30 cellular contexts compared by ENCODE assay signal in the genomic region with DNA sequence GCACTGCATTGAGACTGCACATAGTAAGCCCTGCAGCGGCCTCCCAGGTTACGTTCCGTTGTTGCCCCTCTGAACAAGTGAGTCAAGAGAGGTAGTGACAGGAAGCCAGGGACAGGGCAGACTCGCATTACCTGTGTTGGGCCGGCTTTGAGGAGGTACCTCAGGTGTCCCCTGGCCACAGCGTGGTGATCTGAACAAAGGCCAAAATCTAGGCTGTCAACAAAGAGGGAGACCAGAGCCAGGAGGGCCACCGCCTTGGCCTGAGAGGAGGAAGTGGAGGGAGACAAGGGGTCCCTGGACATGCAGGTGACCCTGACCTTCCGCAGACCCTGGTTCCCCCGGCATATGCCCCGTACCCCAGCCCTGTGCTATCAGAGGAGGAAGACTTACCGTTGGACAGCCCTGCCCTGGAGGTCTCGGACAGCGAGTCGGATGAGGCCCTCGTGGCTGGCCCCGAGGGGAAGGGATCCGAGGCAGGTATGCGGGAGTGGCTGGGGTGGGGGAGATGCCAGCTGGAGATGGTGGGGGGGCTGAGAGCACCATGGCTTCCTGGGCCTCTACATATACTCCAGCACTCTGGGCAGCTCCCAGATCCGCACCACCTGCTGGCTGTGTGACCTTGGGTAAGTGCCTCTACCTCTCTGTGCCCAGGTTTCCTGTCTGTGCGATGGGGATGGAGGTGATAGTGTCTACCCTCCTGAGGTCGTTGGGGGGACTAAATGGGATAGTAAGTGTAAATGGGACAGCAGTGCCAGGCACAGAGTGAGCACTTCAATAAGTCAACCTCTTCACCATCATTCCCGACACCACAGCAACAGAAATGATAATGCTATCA. TPM values are rescaled to one million over a fixed set of nuclear protein-coding genes. Genes with fewer than 3 reads are reported as not detected.
A peak's percentile ranks its signal among the peaks of the same experiment; 100 is the strongest.
DNase-seq lines count a peak whose midpoint lies in the region; ATAC-seq and TF ChIP-seq lines count a peak whose summit lies in the region.
"Had no signal": no experiment of that assay in that cellular context is flagged by ENCODE, and none has a peak within 500 bp of the region (broad histone marks: within the 10 kb centered on the region; RNA-seq: fewer than 3 reads in every experiment).

No MANE protein-coding gene starts in this region.

- H3K4me1 ChIP-seq in Karpas-422 (ENCODE audit: low read length) (peaks cover 44% of the 10 kb centered on the region), BE2C (no peaks in the 10 kb centered on the region)

- H3K4me3 Mint-ChIP-seq in endothelial cell (ENCODE audit: unreplicated experiment): no peak overlapping the region
- H3K4me3 Mint-ChIP-seq in stimulated activated naive B cell treated with anti-CD40 and anti-IgM and Interleukin-4, amounts not matched to agents 10 μg/mL and 1 μg/mL and 100 μg/mL, for 72 hours: peak overlapping the region; percentile 33
- H3K4me3 Mint-ChIP-seq: activated naive CD4-positive, alpha-beta T cell treated with anti-CD3 and anti-CD28 coated beads for 36 hours; endodermal cell had no signal

- H3K9me3 ChIP-seq in Karpas-422 (ENCODE audit: low read length) (no peaks in the 10 kb centered on the region), BE2C (no peaks in the 10 kb centered on the region)
- H3K9me3 ChIP-seq: esophagus muscularis mucosa, left ventricle myocardium inferior had no signal

- no peak overlapping the region for H2AFZ ChIP-seq in Karpas-422 (ENCODE audit: low read length)

- H3K27me3 ChIP-seq in Karpas-422 (ENCODE audit: low read length): no peaks in the 10 kb centered on the region
- no peaks in the 10 kb centered on the region for H3K27me3 ChIP-seq in BE2C

- no peak overlapping the region for H3K4me2 ChIP-seq in Karpas-422 (ENCODE audit: low read depth, low read length, poor library complexity, severe bottlenecking)

- TF ChIP-seq CTCF in endothelial cell (IDR thresholded peaks at IDR 0.05; ENCODE audit: unreplicated experiment) (no peak), BE2C (IDR thresholded peaks at IDR 0.05; ENCODE audit: low read depth, low read length) (no peak)

- H3K4me3 ChIP-seq in Karpas-422 (ENCODE audit: low read length): no peak overlapping the region
- no peak overlapping the region for H3K4me3 ChIP-seq in BE2C (ENCODE audit: low read depth, low read length)
- H3K4me3 ChIP-seq: esophagus muscularis mucosa, left ventricle myocardium inferior had no signal

- H3K9me3 Mint-ChIP-seq in endothelial cell (ENCODE audit: unreplicated experiment): no peaks in the 10 kb centered on the region
- peaks cover 0 to 1% of the 10 kb centered on the region in 2 donors for H3K9me3 Mint-ChIP-seq in stimulated activated naive B cell treated with anti-CD40 and anti-IgM and Interleukin-4, amounts not matched to agents 10 μg/mL and 1 μg/mL and 100 μg/mL, for 72 hours
- H3K9me3 Mint-ChIP-seq: activated naive CD4-positive, alpha-beta T cell treated with anti-CD3 and anti-CD28 coated beads for 36 hours; endodermal cell had no signal

- peaks cover 28% of the 10 kb centered on the region for H3K79me2 ChIP-seq in Karpas-422 (ENCODE audit: low read length)

- 0 out of 2 replicates have a peak overlapping the region, but pooled peaks have one; percentile 50 for H3K9ac ChIP-seq in Karpas-422 (ENCODE audit: low read length)

- H3K36me3 Mint-ChIP-seq in endothelial cell (ENCODE audit: low read depth, unreplicated experiment): peaks cover 8% of the 10 kb centered on the region
- peaks cover 59 to 73% of the 10 kb centered on the region in 2 donors for H3K36me3 Mint-ChIP-seq in stimulated activated naive B cell treated with anti-CD40 and anti-IgM and Interleukin-4, amounts not matched to agents 10 μg/mL and 1 μg/mL and 100 μg/mL, for 72 hours

- H3K9me2 ChIP-seq in Karpas-422 (replicated peaks; ENCODE audit: insufficient read depth, low read length): no peaks in the 10 kb centered on the region

- H4K20me1 ChIP-seq in Karpas-422 (ENCODE audit: insufficient read depth, low read depth, low read length): peaks cover 30% of the 10 kb centered on the region; the same call in 1 of the 2 replicates

- DNase-seq in Karpas-422 (no peak), endothelial cell (ENCODE audit: low spot score) (no peak), BE2C (no peak)
- no peak for DNase-seq in stimulated activated naive B cell treated with anti-CD40 and anti-IgM and Interleukin-4, amounts not matched to agents 10 μg/mL and 1 μg/mL and 100 μg/mL, for 72 hours
- DNase-seq: activated CD4-positive, alpha-beta T cell treated with anti-CD3 and anti-CD28 coated beads, Interleukin-2, amount 50 U/mL, for 48 hours; activated CD4-positive, CD25-positive, alpha-beta regulatory T cell treated with anti-CD3 and anti-CD28 coated beads, Interleukin-2, amount 50 U/mL, for 72 hours; activated naive CD4-positive, alpha-beta T cell treated with anti-CD3 and anti-CD28 coated beads for 36 hours; C1 segment of cervical spinal cord; central memory CD4-positive, alpha-beta T cell; COR-L47; cortex of kidney; DMS53; endodermal cell; foreskin fibroblast; left ventricle myocardium inferior; mesendoderm; MV-4-11; NCI-H1436 treated with DMSO at 0.1 percent for 48 hours; NCI-H2081 treated with DMSO at 0.1 percent for 48 hours; NCI-H226; NCI-H69; SHP77 treated with DMSO at 0.1 percent for 48 hours; stimulated activated CD4-positive, alpha-beta T cell treated with anti-CD3 and anti-CD28 coated beads, Interleukin-2, amount 100 ng/mL, for 48 hours; trophoblast cell had no signal

- no peak for ATAC-seq in stimulated activated naive B cell treated with anti-CD40 and anti-IgM and Interleukin-4, amounts not matched to agents 10 μg/mL and 1 μg/mL and 100 μg/mL, for 72 hours (replicated peaks)
- no peak for ATAC-seq in GM21367 (IDR thresholded peaks at IDR 0.05; ENCODE audit: unreplicated experiment)
- ATAC-seq: right cardiac atrium had no signal

- H3K27me3 Mint-ChIP-seq in endothelial cell (ENCODE audit: unreplicated experiment): peaks cover 18% of the 10 kb centered on the region
- no peaks in the 10 kb centered on the region for H3K27me3 Mint-ChIP-seq in stimulated activated naive B cell treated with anti-CD40 and anti-IgM and Interleukin-4, amounts not matched to agents 10 μg/mL and 1 μg/mL and 100 μg/mL, for 72 hours

- peak overlapping the region; percentile 92 for H3K27ac ChIP-seq in Karpas-422 (ENCODE audit: low read length)
- H3K27ac ChIP-seq: esophagus muscularis mucosa, left ventricle myocardium inferior had no signal

- H3K36me3 ChIP-seq in Karpas-422 (ENCODE audit: insufficient read depth, low read length) (peaks cover 48% of the 10 kb centered on the region), BE2C (no peaks in the 10 kb centered on the region)
- H3K36me3 ChIP-seq: esophagus muscularis mucosa, left ventricle myocardium inferior had no signal

- peaks cover 11% of the 10 kb centered on the region for H3K4me1 Mint-ChIP-seq in endothelial cell (ENCODE audit: unreplicated experiment)
- H3K4me1 Mint-ChIP-seq in stimulated activated naive B cell treated with anti-CD40 and anti-IgM and Interleukin-4, amounts not matched to agents 10 μg/mL and 1 μg/mL and 100 μg/mL, for 72 hours: peaks cover 38 to 74% of the 10 kb centered on the region in 2 donors

- peak overlapping the region; percentile 38 for H3K27ac Mint-ChIP-seq in endothelial cell (ENCODE audit: unreplicated experiment)
- H3K27ac Mint-ChIP-seq in stimulated activated naive B cell treated with anti-CD40 and anti-IgM and Interleukin-4, amounts not matched to agents 10 μg/mL and 1 μg/mL and 100 μg/mL, for 72 hours: peak overlapping the region; percentile 73
- H3K27ac Mint-ChIP-seq: activated naive CD4-positive, alpha-beta T cell treated with anti-CD3 and anti-CD28 coated beads for 36 hours; endodermal cell had no signal

RNA-seq across cellular contexts. Expression of a gene that starts 4.8 kb away (rescaled TPM):
- 221 and 239 TPM in 2 replicates for total RNA-seq in Karpas-422 (2014; rRNA removed; shearing (Covaris generic); ENCODE audit: low replicate concordance)
- total RNA-seq in endothelial cell (ENCODE audit: unreplicated experiment): not detected
- polyA plus RNA-seq in BE2C (2012; ENCODE audit: insufficient read depth, insufficient read length, low read depth): not detected
- total RNA-seq: left ventricle myocardium inferior, LHCN-M2, subcutaneous adipose tissue had no signal

RNA-seq across cellular contexts. Expression of a gene that starts 9.2 kb away (rescaled TPM):
- 23.4 and 48.3 TPM in 2 replicates for total RNA-seq in Karpas-422 (2014; rRNA removed; shearing (Covaris generic); ENCODE audit: low replicate concordance)
- total RNA-seq in endothelial cell (ENCODE audit: unreplicated experiment): 0.46 TPM
- not detected for polyA plus RNA-seq in BE2C (2012; ENCODE audit: insufficient read depth, insufficient read length, low read depth)
- total RNA-seq: esophagus muscularis mucosa, G401, left ventricle myocardium inferior, right cardiac atrium, subcutaneous adipose tissue had no signal
- polyA plus RNA-seq: right cardiac atrium had no signal

RNA-seq across cellular contexts. Expression of a gene that starts 39.3 kb away (rescaled TPM):
- total RNA-seq in Karpas-422 (2014; rRNA removed; shearing (Covaris generic); ENCODE audit: low replicate concordance): 53.4 and 98.8 TPM in 2 replicates
- 54.4 TPM for total RNA-seq in endothelial cell (ENCODE audit: unreplicated experiment)
- polyA plus RNA-seq in BE2C (2012; ENCODE audit: insufficient read depth, insufficient read length, low read depth): 20.8 TPM

RNA-seq across cellular contexts. Expression of a gene that starts 47.2 kb away (rescaled TPM):
- 68.2 and 120 TPM in 2 replicates for total RNA-seq in Karpas-422 (2014; rRNA removed; shearing (Covaris generic); ENCODE audit: low replicate concordance)
- 21.6 TPM for total RNA-seq in endothelial cell (ENCODE audit: unreplicated experiment)
- polyA plus RNA-seq in BE2C (2012; ENCODE audit: insufficient read depth, insufficient read length, low read depth): 65.7 TPM

RNA-seq across cellular contexts. Expression of a gene that starts 52.8 kb away (rescaled TPM):
- 63.7 and 93.4 TPM in 2 replicates for total RNA-seq in Karpas-422 (2014; rRNA removed; shearing (Covaris generic); ENCODE audit: low replicate concordance)
- 0.21 TPM for total RNA-seq in endothelial cell (ENCODE audit: unreplicated experiment)
- polyA plus RNA-seq in BE2C (2012; ENCODE audit: insufficient read depth, insufficient read length, low read depth): 327 TPM

Comparison
In these comparisons a context has a peak if more than half of its experiments do, and no peak if none do; other contexts are left out.
1. RNA of a gene that starts 4.8 kb away (total RNA-seq): 221 to 239 TPM in Karpas-422; not detected in endothelial cell (single experiment); every median in the first group is over 100 times any median in the second.
2. RNA of a gene that starts 9.2 kb away (total RNA-seq): 23.4 to 48.3 TPM in Karpas-422; 0.46 TPM in endothelial cell (single experiment); every median in the first group is over 10 times any median in the second.